ENCODE assay signal across 8 cellular contexts in the genomic region with DNA sequence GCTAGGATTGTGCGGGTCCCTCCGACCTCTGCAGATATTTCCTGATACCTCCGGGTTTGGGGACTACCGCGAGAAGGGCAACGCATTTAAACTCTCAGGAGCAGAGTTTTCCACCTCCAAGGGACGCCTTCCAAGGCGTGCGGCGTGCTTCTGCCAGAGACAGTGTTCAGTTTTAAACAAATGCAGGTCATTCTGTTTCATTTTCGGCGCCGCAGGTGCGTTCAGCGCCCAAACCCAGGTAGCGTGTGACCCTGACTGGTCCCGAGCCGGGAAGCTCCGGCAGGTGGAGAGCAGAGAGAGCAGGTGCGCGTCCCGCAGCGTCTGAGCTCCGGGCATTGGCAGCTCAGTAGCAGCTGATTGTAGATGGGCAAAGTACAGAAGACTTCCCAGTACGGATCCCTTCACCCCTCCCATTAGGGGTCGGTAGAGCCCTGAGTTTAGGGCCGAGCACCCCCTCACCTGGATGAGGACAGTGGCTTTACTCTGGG. TPM values are rescaled to one million over a fixed set of nuclear protein-coding genes. Genes with fewer than 3 reads are reported as not detected.
DNase-seq lines count a peak whose midpoint lies in the region; ATAC-seq and TF ChIP-seq lines count a peak whose summit lies in the region.

No MANE protein-coding gene starts in this region.

- H3K27me3 Mint-ChIP-seq in brain, result peaks cover 100% of the 10 kb centered on the region

- TF ChIP-seq CTCF in heart right ventricle (IDR thresholded peaks at IDR 0.05), result no peak
- TF ChIP-seq CTCF in brain (conservative IDR thresholded peaks at IDR 0.05), result no peak
- no peak for TF ChIP-seq CTCF in vagina (IDR thresholded peaks at IDR 0.05)

- H3K4me1 Mint-ChIP-seq in brain, result peaks cover 59% of the 10 kb centered on the region

- H3K9me3 Mint-ChIP-seq in brain, result peaks cover 0 to 4% (median 0%) of the 10 kb centered on the region in 5 experiments

- intact Hi-C loops in heart right ventricle (cut with DNase I) (no loop called here), cardiac septum (cut with DNase I) (no loop called here), vagina (cut with DNase I) (no loop called here)

- peak overlapping the region in 1 of 5 experiments; percentile 62 for H3K27ac Mint-ChIP-seq in brain

- no peaks in the 10 kb centered on the region for H3K36me3 ChIP-seq in heart right ventricle
- no peaks in the 10 kb centered on the region for H3K36me3 ChIP-seq in mesodermal cell (ENCODE audit: control insufficient read depth, insufficient read depth, low read length)
- H3K36me3 ChIP-seq in vagina, result no peaks in the 10 kb centered on the region

- no peaks in the 10 kb centered on the region for H3K36me3 Mint-ChIP-seq in brain

- H3K4me3 Mint-ChIP-seq in brain, result peak overlapping the region; percentile 85 to 97 (median 87)

- ATAC-seq in heart right ventricle, result peak in 1 of 8 donors; percentile 23
- ATAC-seq in GM21786 (IDR thresholded peaks at IDR 0.05; ENCODE audit: unreplicated experiment), result no peak
- ATAC-seq in GM19023 (IDR thresholded peaks at IDR 0.05; ENCODE audit: unreplicated experiment), result no peak

- H3K4me3 ChIP-seq in heart right ventricle, result peak overlapping the region; percentile 10 to 55 (median 41)
- H3K4me3 ChIP-seq in mesodermal cell (ENCODE audit: extremely low read depth, insufficient read depth, low read length, poor library complexity, severe bottlenecking), result peak overlapping the region; percentile 18
- peak overlapping the region; percentile 14 to 37 for H3K4me3 ChIP-seq in vagina

- H3K9me3 ChIP-seq in heart right ventricle (no peaks in the 10 kb centered on the region), mesodermal cell (ENCODE audit: control insufficient read depth, low read length) (no peaks in the 10 kb centered on the region), vagina (no peaks in the 10 kb centered on the region)

- peaks cover 9 to 51% (median 48%) of the 10 kb centered on the region in 9 donors for H3K4me1 ChIP-seq in heart right ventricle
- peaks cover 13% of the 10 kb centered on the region for H3K4me1 ChIP-seq in mesodermal cell (ENCODE audit: control insufficient read depth, insufficient read depth, low read length, poor library complexity, severe bottlenecking)
- peaks cover 50% of the 10 kb centered on the region for H3K4me1 ChIP-seq in vagina

- 1% methylated on average over 27 of the region's 27 CpGs for WGBS in heart right ventricle, 2 donors
- 2 to 3% methylated on average over 23 to 24 of the region's 27 CpGs for WGBS in mesodermal cell (ENCODE audit: insufficient coverage in 2 of 2), 2 experiments

- H3K27ac ChIP-seq in heart right ventricle (no peak overlapping the region), mesodermal cell (ENCODE audit: low read depth, low read length, severe bottlenecking) (no peak overlapping the region), vagina (no peak overlapping the region)

- no peak for TF ChIP-seq POLR2A in vagina (IDR thresholded peaks at IDR 0.05)

- peaks cover 26 to 100% (median 96%) of the 10 kb centered on the region in 7 donors for H3K27me3 ChIP-seq in heart right ventricle
- peaks cover 10% of the 10 kb centered on the region for H3K27me3 ChIP-seq in vagina

- DNase-seq in heart right ventricle (no peak), cardiac septum (ENCODE audit: low spot score) (no peak), vagina (ENCODE audit: extremely low spot score in 2 of 2) (peak in 1 of 2 donors; percentile 82), NCI-H2227 (lab: John Stamatoyannopoulos, UW; ENCODE audit: unreplicated experiment) (no peak)

RNA-seq across cellular contexts. Expression of a gene that starts 1.4 kb away (rescaled TPM):
- total RNA-seq in heart right ventricle (not detected), cardiac septum (not detected), vagina (not detected)
- polyA plus RNA-seq in heart right ventricle (not detected), brain (ENCODE audit: insufficient read depth, low read depth, low replicate concordance) (0.27 TPM)
- polyA plus RNA-seq in mesodermal cell (2013, experiment 1 of 2), result 3.7 TPM
- polyA plus RNA-seq in mesodermal cell (2013, experiment 2 of 2), result 6.7 TPM

RNA-seq across cellular contexts. Expression of a gene that starts 11.7 kb away (rescaled TPM):
- under 1 TPM in 2 of 10 donors, not detected in 8; 0.08 to 0.15 TPM for total RNA-seq in heart right ventricle
- polyA plus RNA-seq in heart right ventricle, result not detected
- not detected for total RNA-seq in cardiac septum
- not detected for polyA plus RNA-seq in brain (ENCODE audit: insufficient read depth, low read depth, low replicate concordance)
- 0.88 TPM for polyA plus RNA-seq in mesodermal cell (2013, experiment 1 of 2)
- 0.40 TPM for polyA plus RNA-seq in mesodermal cell (2013, experiment 2 of 2)
- not detected for total RNA-seq in vagina
